In the genomic region with DNA sequence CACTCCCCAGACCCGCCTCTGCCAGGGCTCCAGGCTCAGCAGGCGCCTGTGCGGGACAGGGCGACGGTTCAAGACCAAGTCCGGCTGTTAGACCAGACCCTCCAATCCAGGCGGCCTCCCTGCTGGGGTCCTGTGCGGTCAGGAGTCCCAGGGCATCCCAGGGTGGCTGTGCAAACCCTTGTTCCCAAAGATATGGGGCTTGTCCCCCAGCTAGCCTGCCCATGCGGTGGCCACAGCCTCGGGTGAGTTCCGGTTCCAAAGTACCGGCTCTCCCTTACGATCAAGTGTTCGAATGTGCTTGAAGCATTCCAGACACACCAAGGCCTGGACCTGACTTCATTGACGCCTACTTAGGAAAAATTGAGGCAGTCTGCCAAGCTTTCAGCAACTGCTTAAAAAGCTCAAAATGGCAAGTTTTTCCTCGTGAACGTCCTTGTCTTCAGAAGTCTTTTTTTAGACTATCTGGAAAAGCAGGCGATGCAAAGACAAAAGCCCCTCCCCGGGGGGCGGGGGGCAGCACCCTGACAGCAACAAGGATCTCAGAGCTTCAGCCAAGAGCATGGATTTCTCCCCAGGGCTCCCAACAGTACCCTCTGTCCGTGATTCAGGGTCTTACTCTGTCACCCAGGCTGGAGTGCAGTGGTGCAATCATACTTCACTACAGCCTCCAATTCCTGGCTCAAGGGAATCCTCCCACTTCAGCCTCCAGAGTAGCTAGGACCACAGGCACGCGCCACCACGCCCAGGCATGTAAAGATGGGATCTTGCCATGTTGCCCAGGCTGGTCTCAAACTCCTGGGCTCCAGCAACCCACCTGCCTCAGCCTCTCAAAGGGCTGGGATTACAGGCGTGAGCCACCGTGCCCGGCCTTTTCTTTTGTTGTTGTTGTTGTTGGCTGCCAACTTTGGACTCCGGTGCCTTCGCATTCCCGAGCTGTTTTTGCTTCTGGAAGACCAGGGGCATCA, we compare ENCODE assay signal across 10 cellular contexts. TPM values are rescaled to one million over a fixed set of nuclear protein-coding genes. Genes with fewer than 3 reads are reported as not detected.
DNase-seq lines count a peak whose midpoint lies in the region; ATAC-seq and TF ChIP-seq lines count a peak whose summit lies in the region.
"Had no signal": no experiment of that assay in that cellular context is flagged by ENCODE, and none has a peak within 500 bp of the region (broad histone marks: within the 10 kb centered on the region; RNA-seq: fewer than 3 reads in every experiment).

No MANE protein-coding gene starts in this region.

- no peaks in the 10 kb centered on the region for H3K27me3 ChIP-seq in mammary epithelial cell (ENCODE audit: insufficient read depth, low read length)
- no peaks in the 10 kb centered on the region for H3K27me3 ChIP-seq in mucosa of rectum (ENCODE audit: control insufficient read depth in 2 of 2, insufficient read depth in 2 of 2, low read length in 2 of 2)
- H3K27me3 ChIP-seq in tibial nerve, result no peaks in the 10 kb centered on the region

- H3K4me3 Mint-ChIP-seq in activated naive CD4-positive, alpha-beta T cell treated with anti-CD3 and anti-CD28 coated beads for 36 hours, result peak overlapping the region; percentile 59

- H3K4me1 Mint-ChIP-seq in activated naive CD4-positive, alpha-beta T cell treated with anti-CD3 and anti-CD28 coated beads for 36 hours (ENCODE audit: low read depth), result peaks cover 25% of the 10 kb centered on the region

- H3K27me3 Mint-ChIP-seq in activated naive CD4-positive, alpha-beta T cell treated with anti-CD3 and anti-CD28 coated beads for 36 hours (ENCODE audit: low read depth), result no peaks in the 10 kb centered on the region
- H3K27me3 Mint-ChIP-seq: memory B cell had no signal

- TF ChIP-seq CTCF in mammary epithelial cell (conservative IDR thresholded peaks at IDR 0.05 in 1 of 2, IDR thresholded peaks at IDR 0.05 in 1 of 2; ENCODE audit: extremely low read depth in 1 of 2, insufficient read depth in 1 of 2, low read depth in 1 of 2, low read length in 2 of 2) (no peak), tibial nerve (IDR thresholded peaks at IDR 0.05) (no peak)

- intact Hi-C loops in activated naive CD4-positive, alpha-beta T cell treated with anti-CD3 and anti-CD28 coated beads for 36 hours (cut with micrococcal nuclease), result no loop called here
- intact Hi-C loops in mammary epithelial cell (cut with micrococcal nuclease), result no loop called here

- BruUV-seq in mammary epithelial cell (replicated peaks; lab: Mats Ljungman, UMichigan), result no TSS peak

- dilution Hi-C loops in mammary epithelial cell (cut with HindIII; ENCODE audit: low sequenced_read_pairs), result loop anchor here (10.0 kb wide), 2 partner anchors 152 to 392 kb away; a partner anchor contains a TSS

- CTCF ChIA-PET in activated naive CD4-positive, alpha-beta T cell treated with anti-CD3 and anti-CD28 coated beads for 36 hours (lab: Charles Lee), result interaction anchor here (0.8 to 1.3 kb wide), 2 partner anchors 18 to 189 kb away, joined by 3 read pairs; no protein-coding TSS in a partner anchor
- CTCF ChIA-PET in mammary epithelial cell (lab: Charles Lee; ENCODE audit: low non-redundant PET), result no interaction called here

- peaks cover 2% of the 10 kb centered on the region for H3K36me3 Mint-ChIP-seq in activated naive CD4-positive, alpha-beta T cell treated with anti-CD3 and anti-CD28 coated beads for 36 hours (ENCODE audit: low read depth)
- H3K36me3 Mint-ChIP-seq: memory B cell had no signal

- no peak overlapping the region for H2AFZ ChIP-seq in mammary epithelial cell (ENCODE audit: low read depth, low read length)

- H3K4me3 ChIP-seq in mammary epithelial cell (replicated peaks in 1 of 3; ENCODE audit: insufficient read depth in 1 of 3, low read depth in 2 of 3, low read length in 3 of 3) (no peak overlapping the region), mucosa of rectum (ENCODE audit: low read length in 2 of 2) (no peak overlapping the region), tibial nerve (no peak overlapping the region)

- no peaks in the 10 kb centered on the region for H3K9me3 Mint-ChIP-seq in activated naive CD4-positive, alpha-beta T cell treated with anti-CD3 and anti-CD28 coated beads for 36 hours
- H3K9me3 Mint-ChIP-seq: memory B cell had no signal

- no peaks in the 10 kb centered on the region for H3K9me3 ChIP-seq in mammary epithelial cell (replicated peaks; ENCODE audit: insufficient read depth, low read length)
- H3K9me3 ChIP-seq in mucosa of rectum (ENCODE audit: control insufficient read depth in 2 of 2, low read length in 2 of 2), result no peaks in the 10 kb centered on the region
- H3K9me3 ChIP-seq in tibial nerve, result no peaks in the 10 kb centered on the region

- H3K9ac ChIP-seq in mammary epithelial cell (ENCODE audit: insufficient read depth, low read length), result no peak overlapping the region
- H3K9ac ChIP-seq in mucosa of rectum (ENCODE audit: low read depth in 1 of 2, low read length in 2 of 2), result no peak overlapping the region

- ATAC-seq in GM21367 (IDR thresholded peaks at IDR 0.05; ENCODE audit: unreplicated experiment), result no peak
- no peak for ATAC-seq in HG03378 (IDR thresholded peaks at IDR 0.05; ENCODE audit: unreplicated experiment)
- no peak for ATAC-seq in GM18517 (IDR thresholded peaks at IDR 0.05; ENCODE audit: unreplicated experiment)

- peaks cover 43% of the 10 kb centered on the region for H3K79me2 ChIP-seq in mammary epithelial cell (ENCODE audit: insufficient read depth, low read length)

- peaks cover 43% of the 10 kb centered on the region for H3K4me1 ChIP-seq in mammary epithelial cell (ENCODE audit: insufficient read depth, low read length)
- H3K4me1 ChIP-seq in mucosa of rectum (ENCODE audit: control insufficient read depth in 2 of 2, insufficient read depth in 2 of 2, low read length in 2 of 2), result peaks cover 30 to 32% of the 10 kb centered on the region in 2 donors
- peaks cover 0 to 65% (median 46%) of the 10 kb centered on the region in 4 donors for H3K4me1 ChIP-seq in tibial nerve

- 54% methylated on average over 29 of the region's 30 CpGs for WGBS in mammary epithelial cell (ENCODE audit: low coverage, missing lambda C conversion rate)
- WGBS in tibial nerve, 2 donors, result 39 to 40% methylated on average over 27 of the region's 30 CpGs

- no peak overlapping the region for H3K27ac Mint-ChIP-seq in activated naive CD4-positive, alpha-beta T cell treated with anti-CD3 and anti-CD28 coated beads for 36 hours
- H3K27ac Mint-ChIP-seq: memory B cell had no signal

- in situ Hi-C loops in mammary epithelial cell (cut with MboI; ENCODE audit: low sequenced_read_pairs in 2 of 2), result loop anchor here (5.0 to 25.0 kb wide), 5 partner anchors 185 to 1245 kb away; a partner anchor contains a TSS

- DNase-seq in activated naive CD4-positive, alpha-beta T cell treated with anti-CD3 and anti-CD28 coated beads for 36 hours, result no peak
- no peak for DNase-seq in activated naive CD4-positive, alpha-beta T cell treated with Interleukin-2 at 50 U/mL for 16 hours
- DNase-seq in mammary epithelial cell (no peak), tibial nerve (ENCODE audit: low spot score in 2 of 2) (peak in 1 of 2 donors; percentile 56)
- DNase-seq: stimulated activated naive CD4-positive, alpha-beta T cell had no signal

- TF ChIP-seq EP300 in tibial nerve (IDR thresholded peaks at IDR 0.05), result peak; percentile 40 to 67

- H3K4me2 ChIP-seq in mammary epithelial cell (ENCODE audit: insufficient read depth, low read depth, low read length), result peak overlapping the region; percentile 20

- no peak overlapping the region for H3K27ac ChIP-seq in mammary epithelial cell (ENCODE audit: insufficient read depth, low read depth, low read length)
- peak overlapping the region; percentile 20 to 43 for H3K27ac ChIP-seq in mucosa of rectum (ENCODE audit: low read depth in 2 of 2, low read length in 2 of 2)
- peak overlapping the region; percentile 85 to 99 (median 91) for H3K27ac ChIP-seq in tibial nerve

- no peaks in the 10 kb centered on the region for H3K36me3 ChIP-seq in mammary epithelial cell (ENCODE audit: insufficient read depth, low read length)
- no peaks in the 10 kb centered on the region for H3K36me3 ChIP-seq in mucosa of rectum (ENCODE audit: control insufficient read depth in 2 of 2, insufficient read depth in 2 of 2, low read length in 2 of 2)
- no peaks in the 10 kb centered on the region for H3K36me3 ChIP-seq in tibial nerve

- no peaks in the 10 kb centered on the region for H4K20me1 ChIP-seq in mammary epithelial cell (ENCODE audit: insufficient read depth, low read length)

- peak in 1 of 2 donors; percentile 37 for TF ChIP-seq POLR2A in tibial nerve (IDR thresholded peaks at IDR 0.05)

RNA-seq across cellular contexts. Expression of a gene that starts 2.3 kb away (rescaled TPM):
- 10 to 100 TPM; 48.2 to 54.4 TPM for total RNA-seq in activated naive CD4-positive, alpha-beta T cell treated with anti-CD3 and anti-CD28 coated beads for 36 hours
- total RNA-seq in mammary epithelial cell (10 to 100 TPM; 13.5 to 70.9 TPM), tibial nerve (10 to 100 TPM; 32.8 to 60.9 (median 47.3) TPM)
- 11.8 TPM for polyA plus RNA-seq in mammary epithelial cell
- polyA minus RNA-seq in mammary epithelial cell, result 5.4 TPM

RNA-seq across cellular contexts. Expression of a gene that starts 35.8 kb away (rescaled TPM):
- total RNA-seq in activated naive CD4-positive, alpha-beta T cell treated with anti-CD3 and anti-CD28 coated beads for 36 hours, result 10 to 100 TPM; 25.5 to 26.3 TPM
- 10 to 100 TPM; 27.2 to 47.8 TPM for total RNA-seq in mammary epithelial cell
- polyA plus RNA-seq in mammary epithelial cell, result 10.5 TPM
- 34.8 TPM for polyA minus RNA-seq in mammary epithelial cell
- total RNA-seq in tibial nerve, result 100 to 1,000 TPM in 1 of 4 donors, 10 to 100 TPM in 3; 62.8 to 100 (median 72.2) TPM
